ENCODE assay signal across 14 cellular contexts in the genomic region with DNA sequence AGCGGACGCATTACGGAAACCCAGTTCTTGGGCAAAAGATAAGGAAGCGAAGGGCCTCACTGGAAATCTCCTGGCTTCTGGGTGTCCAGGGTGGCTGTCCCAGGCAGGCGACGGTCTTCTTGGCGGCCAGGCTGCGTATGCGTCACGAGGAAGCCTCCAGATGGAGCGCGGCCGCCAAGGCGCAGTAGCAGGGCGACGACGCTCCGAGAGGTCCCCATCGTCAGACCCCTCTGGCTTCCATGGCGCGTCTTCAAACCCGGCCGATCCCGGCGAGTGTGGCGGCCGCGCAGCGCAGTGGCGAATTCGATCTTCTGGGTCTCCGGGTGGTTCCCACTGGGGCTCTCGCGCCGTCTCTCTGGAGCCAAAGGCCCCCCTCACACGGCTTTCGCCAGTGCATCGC. TPM values are rescaled to one million over a fixed set of nuclear protein-coding genes. Genes with fewer than 3 reads are reported as not detected.
DNase-seq lines count a peak whose midpoint lies in the region; ATAC-seq and TF ChIP-seq lines count a peak whose summit lies in the region.
"Had no signal": no experiment of that assay in that cellular context is flagged by ENCODE, and none has a peak within 500 bp of the region (broad histone marks: within the 10 kb centered on the region; RNA-seq: fewer than 3 reads in every experiment).

No MANE protein-coding gene starts in this region.

- no peak overlapping the region for H3K27ac Mint-ChIP-seq in activated CD8-positive, alpha-beta T cell treated with anti-CD3 and anti-CD28 coated beads for 36 hours
- H3K27ac Mint-ChIP-seq in activated CD8-positive, alpha-beta T cell treated with anti-CD3 and anti-CD28 coated beads, Interleukin-2, amount 10 ng/mL, durations not matched to agents 7 days and 5 days, result no peak overlapping the region
- no peak overlapping the region for H3K27ac Mint-ChIP-seq in activated CD4-positive, alpha-beta memory T cell treated with anti-CD3 and anti-CD28 coated beads, Interleukin-2, amount 10 ng/mL, durations not matched to agents 7 days and 5 days
- no peak overlapping the region for H3K27ac Mint-ChIP-seq in progenitor cell of endocrine pancreas
- H3K27ac Mint-ChIP-seq: T-helper 1 cell treated with Interleukin-12 subunit alpha and Interleukin-12 subunit beta and Interleukin-4 antibody, amounts not matched to agents 30 μg/mL and 1 μg/mL, for 36 hours had no signal

- no peaks in the 10 kb centered on the region for H3K9me3 ChIP-seq in skeletal muscle tissue (ENCODE audit: control insufficient read depth in 3 of 3, low read length in 3 of 3)
- H3K9me3 ChIP-seq: thyroid gland had no signal

- H3K4me3 ChIP-seq in fibroblast of pulmonary artery (replicated peaks; ENCODE audit: low read depth, low read length) (peak overlapping the region; percentile 38), skeletal muscle tissue (ENCODE audit: low read length in 3 of 3) (peak overlapping the region in 2 of 3 donors; percentile 45 to 56)
- H3K4me3 ChIP-seq: cardiac muscle cell, thyroid gland had no signal

- H3K4me1 Mint-ChIP-seq in activated CD8-positive, alpha-beta T cell treated with anti-CD3 and anti-CD28 coated beads for 36 hours (ENCODE audit: low read depth), result peaks cover 20% of the 10 kb centered on the region
- peaks cover 24% of the 10 kb centered on the region for H3K4me1 Mint-ChIP-seq in activated CD8-positive, alpha-beta T cell treated with anti-CD3 and anti-CD28 coated beads, Interleukin-2, amount 10 ng/mL, durations not matched to agents 7 days and 5 days (ENCODE audit: low read depth)
- H3K4me1 Mint-ChIP-seq in activated CD4-positive, alpha-beta memory T cell treated with anti-CD3 and anti-CD28 coated beads, Interleukin-2, amount 10 ng/mL, durations not matched to agents 7 days and 5 days, result peaks cover 24% of the 10 kb centered on the region
- no peaks in the 10 kb centered on the region for H3K4me1 Mint-ChIP-seq in progenitor cell of endocrine pancreas (ENCODE audit: low read depth)

- H3K4me1 ChIP-seq in skeletal muscle tissue (ENCODE audit: control insufficient read depth in 3 of 3, insufficient read depth in 3 of 3, low read length in 3 of 3), result peaks cover 0 to 4% (median 0%) of the 10 kb centered on the region in 3 donors

- H3K9ac ChIP-seq in skeletal muscle tissue (ENCODE audit: low read depth in 1 of 3, low read length in 3 of 3), result peak overlapping the region in 1 of 3 donors; percentile 33

- CTCF ChIA-PET in activated CD8-positive, alpha-beta T cell treated with anti-CD3 and anti-CD28 coated beads for 36 hours (lab: Charles Lee), result interaction anchor here (3.2 to 3.3 kb wide), 2 partner anchors 72 to 175 kb away, joined by 23 to 25 read pairs; no protein-coding TSS in a partner anchor
- CTCF ChIA-PET in activated CD8-positive, alpha-beta T cell treated with anti-CD3 and anti-CD28 coated beads, Interleukin-2, amount 10 ng/mL, durations not matched to agents 7 days and 5 days (lab: Charles Lee), result interaction anchor here (4.3 to 4.7 kb wide), 2 partner anchors 61 to 175 kb away, joined by 24 to 27 read pairs; no protein-coding TSS in a partner anchor
- CTCF ChIA-PET in activated CD4-positive, alpha-beta memory T cell treated with anti-CD3 and anti-CD28 coated beads, Interleukin-2, amount 10 ng/mL, durations not matched to agents 7 days and 5 days (lab: Charles Lee), result interaction anchor here (3.3 kb wide), 1 partner anchor 60 kb away, joined by 26 read pairs; no protein-coding TSS in a partner anchor

- POLR2A ChIA-PET in activated CD8-positive, alpha-beta T cell treated with anti-CD3 and anti-CD28 coated beads for 36 hours (lab: Charles Lee), result interaction anchor here (0.6 kb wide), 1 partner anchor 374 kb away, joined by 3 read pairs; no protein-coding TSS in a partner anchor
- POLR2A ChIA-PET in activated CD8-positive, alpha-beta T cell treated with anti-CD3 and anti-CD28 coated beads, Interleukin-2, amount 10 ng/mL, durations not matched to agents 7 days and 5 days (lab: Charles Lee), result no interaction called here
- POLR2A ChIA-PET in activated CD4-positive, alpha-beta memory T cell treated with anti-CD3 and anti-CD28 coated beads, Interleukin-2, amount 10 ng/mL, durations not matched to agents 7 days and 5 days (lab: Charles Lee), result no interaction called here

- H3K27ac ChIP-seq in skeletal muscle tissue (ENCODE audit: low read depth, low read length), result no peak overlapping the region
- H3K27ac ChIP-seq: cardiac muscle cell, thyroid gland had no signal

- TF ChIP-seq POLR2A in erythroblast (IDR thresholded peaks at IDR 0.05; ENCODE audit: low read length), result no peak

- peaks cover 0 to 3% (median 0%) of the 10 kb centered on the region in 3 donors for H3K27me3 ChIP-seq in skeletal muscle tissue (ENCODE audit: control insufficient read depth in 3 of 3, insufficient read depth in 3 of 3, low read length in 3 of 3)
- H3K27me3 ChIP-seq: cardiac muscle cell, thyroid gland had no signal

- no peaks in the 10 kb centered on the region for H3K36me3 ChIP-seq in skeletal muscle tissue (ENCODE audit: control insufficient read depth in 3 of 3, insufficient read depth in 3 of 3, low read length in 3 of 3)
- H3K36me3 ChIP-seq: cardiac muscle cell, thyroid gland had no signal

- DNase-seq in activated CD8-positive, alpha-beta T cell treated with anti-CD3 and anti-CD28 coated beads for 36 hours, result no peak
- DNase-seq in activated CD8-positive, alpha-beta T cell treated with anti-CD3 and anti-CD28 coated beads, Interleukin-2, amount 10 ng/mL, durations not matched to agents 7 days and 5 days, result no peak
- DNase-seq in activated CD4-positive, alpha-beta memory T cell treated with anti-CD3 and anti-CD28 coated beads, Interleukin-2, amount 10 ng/mL, durations not matched to agents 7 days and 5 days, result no peak
- DNase-seq in fibroblast of pulmonary artery (ENCODE audit: low read depth) (no peak), kidney glomerular epithelial cell (lab: John Stamatoyannopoulos, UW) (no peak), erythroblast (lab: John Stamatoyannopoulos, UW) (no peak), progenitor cell of endocrine pancreas (ENCODE audit: low spot score, unreplicated experiment) (no peak)
- DNase-seq: kidney; nucleus accumbens; stimulated activated CD4-positive, alpha-beta T cell treated with anti-CD3 and anti-CD28 coated beads, Interleukin-4, amount 100 ng/mL, for 4 hours; thyroid gland had no signal

- peaks cover 2% of the 10 kb centered on the region for H3K27me3 Mint-ChIP-seq in activated CD8-positive, alpha-beta T cell treated with anti-CD3 and anti-CD28 coated beads for 36 hours
- H3K27me3 Mint-ChIP-seq in activated CD8-positive, alpha-beta T cell treated with anti-CD3 and anti-CD28 coated beads, Interleukin-2, amount 10 ng/mL, durations not matched to agents 7 days and 5 days (ENCODE audit: low read depth), result peaks cover 42% of the 10 kb centered on the region
- H3K27me3 Mint-ChIP-seq in activated CD4-positive, alpha-beta memory T cell treated with anti-CD3 and anti-CD28 coated beads, Interleukin-2, amount 10 ng/mL, durations not matched to agents 7 days and 5 days, result peaks cover 47% of the 10 kb centered on the region
- no peaks in the 10 kb centered on the region for H3K27me3 Mint-ChIP-seq in progenitor cell of endocrine pancreas

- TF ChIP-seq CTCF in activated CD8-positive, alpha-beta T cell treated with anti-CD3 and anti-CD28 coated beads for 36 hours (IDR thresholded peaks at IDR 0.05), result no peak
- TF ChIP-seq CTCF in fibroblast of pulmonary artery (IDR thresholded peaks at IDR 0.05; ENCODE audit: low read length, missing control alignments) (no peak), progenitor cell of endocrine pancreas (IDR thresholded peaks at IDR 0.05; ENCODE audit: unreplicated experiment) (no peak)

- H3K9me3 Mint-ChIP-seq in activated CD8-positive, alpha-beta T cell treated with anti-CD3 and anti-CD28 coated beads for 36 hours, result no peaks in the 10 kb centered on the region
- H3K9me3 Mint-ChIP-seq in activated CD8-positive, alpha-beta T cell treated with anti-CD3 and anti-CD28 coated beads, Interleukin-2, amount 10 ng/mL, durations not matched to agents 7 days and 5 days (ENCODE audit: insufficient read depth), result no peaks in the 10 kb centered on the region
- H3K9me3 Mint-ChIP-seq in activated CD4-positive, alpha-beta memory T cell treated with anti-CD3 and anti-CD28 coated beads, Interleukin-2, amount 10 ng/mL, durations not matched to agents 7 days and 5 days, result no peaks in the 10 kb centered on the region
- no peaks in the 10 kb centered on the region for H3K9me3 Mint-ChIP-seq in progenitor cell of endocrine pancreas (ENCODE audit: low read depth)
- H3K9me3 Mint-ChIP-seq: T-helper 1 cell treated with Interleukin-12 subunit alpha and Interleukin-12 subunit beta and Interleukin-4 antibody, amounts not matched to agents 30 μg/mL and 1 μg/mL, for 36 hours had no signal

- no peaks in the 10 kb centered on the region for H3K36me3 Mint-ChIP-seq in activated CD8-positive, alpha-beta T cell treated with anti-CD3 and anti-CD28 coated beads for 36 hours (ENCODE audit: low read depth)
- no peaks in the 10 kb centered on the region for H3K36me3 Mint-ChIP-seq in activated CD8-positive, alpha-beta T cell treated with anti-CD3 and anti-CD28 coated beads, Interleukin-2, amount 10 ng/mL, durations not matched to agents 7 days and 5 days (ENCODE audit: low read depth)
- no peaks in the 10 kb centered on the region for H3K36me3 Mint-ChIP-seq in activated CD4-positive, alpha-beta memory T cell treated with anti-CD3 and anti-CD28 coated beads, Interleukin-2, amount 10 ng/mL, durations not matched to agents 7 days and 5 days (ENCODE audit: low read depth)
- no peaks in the 10 kb centered on the region for H3K36me3 Mint-ChIP-seq in progenitor cell of endocrine pancreas (ENCODE audit: insufficient read depth)

- ATAC-seq in activated CD8-positive, alpha-beta T cell treated with anti-CD3 and anti-CD28 coated beads for 36 hours, result no peak
- no peak for ATAC-seq in activated CD8-positive, alpha-beta T cell treated with anti-CD3 and anti-CD28 coated beads, Interleukin-2, amount 10 ng/mL, durations not matched to agents 7 days and 5 days

- peak overlapping the region; percentile 48 for H3K4me3 Mint-ChIP-seq in activated CD8-positive, alpha-beta T cell treated with anti-CD3 and anti-CD28 coated beads for 36 hours
- H3K4me3 Mint-ChIP-seq in activated CD8-positive, alpha-beta T cell treated with anti-CD3 and anti-CD28 coated beads, Interleukin-2, amount 10 ng/mL, durations not matched to agents 7 days and 5 days, result no peak overlapping the region
- H3K4me3 Mint-ChIP-seq in activated CD4-positive, alpha-beta memory T cell treated with anti-CD3 and anti-CD28 coated beads, Interleukin-2, amount 10 ng/mL, durations not matched to agents 7 days and 5 days, result peak overlapping the region; percentile 18
- no peak overlapping the region for H3K4me3 Mint-ChIP-seq in progenitor cell of endocrine pancreas (ENCODE audit: low read depth)
- H3K4me3 Mint-ChIP-seq: T-helper 1 cell treated with Interleukin-12 subunit alpha and Interleukin-12 subunit beta and Interleukin-4 antibody, amounts not matched to agents 30 μg/mL and 1 μg/mL, for 36 hours had no signal

- intact Hi-C loops in activated CD8-positive, alpha-beta T cell treated with anti-CD3 and anti-CD28 coated beads for 36 hours (cut with micrococcal nuclease), result loop anchor here (5.0 to 10.0 kb wide), 2 partner anchors 61 to 174 kb away; no protein-coding TSS in a partner anchor

RNA-seq across cellular contexts. Expression of a gene that starts 13.8 kb away (rescaled TPM):
- not detected for total RNA-seq in activated CD8-positive, alpha-beta T cell treated with anti-CD3 and anti-CD28 coated beads for 36 hours
- not detected for total RNA-seq in activated CD8-positive, alpha-beta T cell treated with anti-CD3 and anti-CD28 coated beads, Interleukin-2, amount 10 ng/mL, durations not matched to agents 7 days and 5 days
- not detected for total RNA-seq in activated CD4-positive, alpha-beta memory T cell treated with anti-CD3 and anti-CD28 coated beads, Interleukin-2, amount 10 ng/mL, durations not matched to agents 7 days and 5 days
- not detected for total RNA-seq in skeletal muscle tissue
- not detected in 2 replicates for total RNA-seq in progenitor cell of endocrine pancreas
- total RNA-seq: cardiac muscle cell, kidney, thyroid gland had no signal

RNA-seq across cellular contexts. Expression of a gene that starts 54.2 kb away (rescaled TPM):
- total RNA-seq in activated CD8-positive, alpha-beta T cell treated with anti-CD3 and anti-CD28 coated beads for 36 hours, result not detected
- total RNA-seq in activated CD8-positive, alpha-beta T cell treated with anti-CD3 and anti-CD28 coated beads, Interleukin-2, amount 10 ng/mL, durations not matched to agents 7 days and 5 days, result not detected
- total RNA-seq in activated CD4-positive, alpha-beta memory T cell treated with anti-CD3 and anti-CD28 coated beads, Interleukin-2, amount 10 ng/mL, durations not matched to agents 7 days and 5 days, result not detected
- 0.52 TPM for total RNA-seq in skeletal muscle tissue
- total RNA-seq in progenitor cell of endocrine pancreas, result not detected in 2 replicates
- total RNA-seq: cardiac muscle cell had no signal

Comparison
In these comparisons a context has a peak if more than half of its experiments do, and no peak if none do; other contexts are left out.
1. H3K4me3 Mint-ChIP-seq: peak in activated CD8-positive, alpha-beta T cell treated with anti-CD3 and anti-CD28 coated beads for 36 hours (single experiment) and activated CD4-positive, alpha-beta memory T cell treated with anti-CD3 and anti-CD28 coated beads, Interleukin-2, amount 10 ng/mL, durations not matched to agents 7 days and 5 days (single experiment); none in activated CD8-positive, alpha-beta T cell treated with anti-CD3 and anti-CD28 coated beads, Interleukin-2, amount 10 ng/mL, durations not matched to agents 7 days and 5 days (single experiment) and progenitor cell of endocrine pancreas (single experiment).